ENCODE assay signal across 24 cellular contexts in genomic region chr4:7503597-7503996, GRCh38.
"Had no signal": no experiment of that assay in that cellular context is flagged by ENCODE, and none has a peak within 500 bp of the region (broad histone marks: within the 10 kb centered on the region; RNA-seq: fewer than 3 reads in every experiment).

No MANE protein-coding gene starts in this region.

- H3K27ac ChIP-seq: body of pancreas, left ventricle myocardium inferior, pancreas, prostate gland, suprapubic skin, tibial nerve, VCaP had no signal

- H3K9me3 ChIP-seq: body of pancreas, left ventricle myocardium inferior, pancreas, prostate gland, suprapubic skin, tibial nerve had no signal

- ATAC-seq: activated T-cell treated with anti-CD3 and anti-CD28 coated beads, Interleukin-2, amount 50 U/mL, for 72 hours; body of pancreas; pancreas; stimulated activated naive B cell treated with anti-CD40 and anti-IgM and Interleukin-4, amounts not matched to agents 10 μg/mL and 1 μg/mL and 100 μg/mL, for 72 hours had no signal

- H3K4me2 ChIP-seq: smooth muscle cell had no signal

- H3K27me3 ChIP-seq: pancreas, tibial nerve had no signal

- H3K36me3 ChIP-seq: left ventricle myocardium inferior, pancreas, prostate gland, suprapubic skin, tibial nerve had no signal

- H3K4me3 ChIP-seq: body of pancreas, left ventricle myocardium inferior, lung, pancreas, prostate gland, smooth muscle cell, suprapubic skin, tibial nerve had no signal

- DNase-seq: activated CD4-positive, alpha-beta T cell treated with anti-CD3 and anti-CD28 coated beads for 4 hours; activated CD4-positive, alpha-beta T cell treated with anti-CD3 and anti-CD28 coated beads, Interleukin-2, amount 50 U/mL, for 4 hours; activated naive CD4-positive, alpha-beta T cell; activated T-cell treated with anti-CD3 and anti-CD28 coated beads for 4 hours; activated T-cell treated with anti-CD3 and anti-CD28 coated beads, Interleukin-2, amount 50 U/mL, for 72 hours; anterior cingulate cortex; body of pancreas; dermis blood vessel endothelial cell; effector CD8-positive, alpha-beta T cell; left ventricle myocardium inferior; mesendoderm; nephron progenitor cell; nucleus accumbens; pancreas; stimulated activated CD4-positive, alpha-beta T cell treated with anti-CD3 and anti-CD28 coated beads, Interleukin-15, amount 100 ng/mL, for 24 hours; stimulated activated CD4-positive, alpha-beta T cell treated with anti-CD3 and anti-CD28 coated beads, Interleukin-2, amount 100 ng/mL, for 24 hours; stimulated activated naive B cell treated with anti-CD40 and anti-IgM and Interleukin-4, amounts not matched to agents 10 μg/mL and 1 μg/mL and 100 μg/mL, for 72 hours; T-helper 9 cell had no signal

- H3K4me1 ChIP-seq: body of pancreas, left ventricle myocardium inferior, pancreas, prostate gland, suprapubic skin had no signal
